In the genomic region with DNA sequence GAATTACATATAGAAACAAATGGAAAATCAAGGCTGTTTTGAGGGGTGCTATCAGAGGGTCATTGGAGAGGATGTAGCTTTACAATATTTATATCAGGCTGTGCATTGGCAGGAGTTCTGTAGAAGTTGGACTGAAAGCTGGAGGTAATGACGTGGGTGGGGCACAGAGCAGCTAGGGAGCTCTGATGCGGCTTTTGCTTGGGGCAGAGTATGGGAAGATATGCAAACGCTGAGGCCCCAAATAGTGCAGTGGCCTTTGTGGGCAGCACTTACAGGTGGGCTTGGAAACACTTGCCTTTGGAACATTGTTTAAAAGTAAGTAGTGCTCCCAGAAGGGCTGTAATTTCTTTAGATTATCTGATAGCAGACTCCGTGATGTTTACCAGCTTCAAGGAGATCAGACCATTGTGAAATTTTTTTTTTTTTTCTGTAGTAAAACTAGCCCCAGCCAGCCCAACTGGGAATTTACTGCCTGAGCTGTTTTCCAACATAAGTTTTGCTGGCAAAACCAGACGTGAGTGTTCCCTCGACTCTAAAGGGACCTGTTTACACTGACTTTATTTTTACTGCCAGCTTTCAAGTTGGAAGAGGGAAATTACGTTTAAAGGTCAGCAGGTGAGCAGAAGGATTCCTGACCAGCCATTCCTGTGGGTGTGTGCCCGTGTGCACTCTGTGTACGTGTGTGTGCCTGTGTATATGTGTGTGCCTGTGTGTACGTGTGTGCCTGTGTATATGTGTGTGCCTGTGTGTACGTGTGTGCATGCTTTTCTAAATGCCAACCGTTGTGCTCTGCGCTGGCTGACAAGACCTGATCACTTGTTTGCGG, we compare ENCODE assay signal across 10 cellular contexts. TPM values are rescaled to one million over a fixed set of nuclear protein-coding genes. Genes with fewer than 3 reads are reported as not detected.
DNase-seq lines count a peak whose midpoint lies in the region; ATAC-seq, FAIRE-seq and TF ChIP-seq lines count a peak whose summit lies in the region.
"Had no signal": no experiment of that assay in that cellular context is flagged by ENCODE, and none has a peak within 500 bp of the region (broad histone marks: within the 10 kb centered on the region; RNA-seq: fewer than 3 reads in every experiment).

Gene MAB21L3, plus strand, starts transcription at position 204 of the 826 bp plus-strand sequence. CDS start 1,217 bp downstream, outside the sequence.

- DNase-seq in GM20000 (ENCODE audit: low spot score) (peak; percentile 28), kidney (peak; percentile 53), KBM-7 (no peak), HCEC 1CT (no peak)
- DNase-seq in stimulated activated naive CD4-positive, alpha-beta T cell treated with Interleukin-2 at 50 U/mL for 16 hours (lab: John Stamatoyannopoulos, UW) = no peak
- no peak for DNase-seq in stimulated activated CD4-positive, alpha-beta T cell treated with anti-CD3 and anti-CD28 coated beads, Interleukin-4, amount 100 ng/mL, for 1 hour
- DNase-seq: NCI-H774 had no signal

- ATAC-seq in HG03457 (IDR thresholded peaks at IDR 0.05; ENCODE audit: unreplicated experiment) = peak; percentile 37

- intact Hi-C loops in kidney (cut with DNase I) = no loop called here

- TF ChIP-seq CTCF in C4-2B (conservative IDR thresholded peaks at IDR 0.05) (no peak), GM20000 (IDR thresholded peaks at IDR 0.05; ENCODE audit: extremely low read depth, missing control alignments) (no peak), kidney (IDR thresholded peaks at IDR 0.05; ENCODE audit: borderline replicate concordance, extremely low read depth, insufficient read depth) (no peak)

- in situ Hi-C loops in KBM-7 (cut with MboI; ENCODE audit: low pct_unique_long_range_greater_than_20kb, low sequenced_read_pairs) = no loop called here

- H3K4me1 ChIP-seq in kidney (ENCODE audit: control insufficient read depth in 1 of 2, insufficient read depth in 1 of 2, low read depth in 1 of 2, low read length in 2 of 2) = peaks cover 6 to 17% of the 10 kb centered on the region in 2 donors

- peak within 1 kb of the TSS in 1 of 2 donors; percentile 12 for H3K4me3 ChIP-seq in kidney (ENCODE audit: low read length in 2 of 2)

- no peak for FAIRE-seq in kidney (lab: Jason Lieb, UNC)

- no peaks in the 10 kb centered on the region for H3K36me3 ChIP-seq in kidney (ENCODE audit: control insufficient read depth in 1 of 2, insufficient read depth in 2 of 2, low read length in 2 of 2)

- H3K27ac ChIP-seq in C4-2B (peak within 1 kb of the TSS; percentile 76), kidney (ENCODE audit: low read depth in 2 of 2, low read length in 2 of 2) (peak within 1 kb of the TSS; percentile 79 to 92)

- peak within 1 kb of the TSS in 1 of 2 donors; percentile 35 for H3K9ac ChIP-seq in kidney (ENCODE audit: low read length in 2 of 2)

- no peaks in the 10 kb centered on the region for H3K9me3 ChIP-seq in kidney (ENCODE audit: control insufficient read depth in 1 of 2, low read length in 2 of 2)

RNA-seq across cellular contexts. Expression of gene MAB21L3, which starts in this region (rescaled TPM):
- 2.9 TPM for total RNA-seq in kidney
- 0.24 TPM for polyA plus RNA-seq in kidney (ENCODE audit: insufficient read depth, low read depth, low replicate concordance)
- total RNA-seq: pulmonary artery endothelial cell had no signal

Comparison
In these comparisons a context has a peak if more than half of its experiments do, and no peak if none do; other contexts are left out.
1. DNase-seq: peak in GM20000 (single experiment) and kidney (single experiment); none in stimulated activated naive CD4-positive, alpha-beta T cell treated with Interleukin-2 at 50 U/mL for 16 hours (single experiment), stimulated activated CD4-positive, alpha-beta T cell treated with anti-CD3 and anti-CD28 coated beads, Interleukin-4, amount 100 ng/mL, for 1 hour (single experiment), KBM-7 (single experiment) and HCEC 1CT (single experiment).